Comparison of ENCODE assay signal across 8 cellular contexts in genomic region chr15:45162771-45163507, GRCh38. TPM values are rescaled to one million over a fixed set of nuclear protein-coding genes. Genes with fewer than 3 reads are reported as not detected.
DNase-seq lines count a peak whose midpoint lies in the region; ATAC-seq and TF ChIP-seq lines count a peak whose summit lies in the region.

No MANE protein-coding gene starts in this region.

- H3K36me3 ChIP-seq in right lobe of liver: no peaks in the 10 kb centered on the region

- intact Hi-C loops in right lobe of liver (cut with DNase I): loop anchor here in 1 of 2 donors (10.0 kb wide), 1 partner anchor 102 kb away; no protein-coding TSS in a partner anchor

- ATAC-seq in HG03039 (IDR thresholded peaks at IDR 0.05; ENCODE audit: unreplicated experiment): peak; percentile 33
- peak; percentile 72 to 81 (median 76) for ATAC-seq in right lobe of liver
- no peak for ATAC-seq in GM18505 (IDR thresholded peaks at IDR 0.05; ENCODE audit: unreplicated experiment)

- DNase-seq in Daoy (ENCODE audit: low read depth): peak; percentile 84
- DNase-seq in NCI-H526 treated with DMSO at 0.1 percent for 48 hours (lab: John Stamatoyannopoulos, UW): peak; percentile 43
- peak; percentile 55 to 56 for DNase-seq in activated CD4-positive, alpha-beta T cell treated with anti-CD3 and anti-CD28 coated beads, Interleukin-2, amount 50 U/mL, for 4 hours
- DNase-seq in dermis microvascular lymphatic vessel endothelial cell (ENCODE audit: low read depth in 2 of 2): peak; percentile 73 to 83
- DNase-seq in right lobe of liver: peak; percentile 74 to 81 (median 79)
- DNase-seq in stimulated activated CD4-positive, alpha-beta T cell treated with anti-CD3 and anti-CD28 coated beads, TNF-alpha, amount 100 ng/mL, for 4 hours (ENCODE audit: low read depth in 3 of 3): peak; percentile 21 to 25 (median 22)

- peaks cover 0 to 4% (median 0%) of the 10 kb centered on the region in 4 donors for H3K4me1 ChIP-seq in right lobe of liver

- H3K27me3 ChIP-seq in right lobe of liver: no peaks in the 10 kb centered on the region

- H3K27ac ChIP-seq in right lobe of liver: no peak overlapping the region

- TF ChIP-seq POLR2A in right lobe of liver (IDR thresholded peaks at IDR 0.05) (no peak), GM18505 (IDR thresholded peaks at IDR 0.05; ENCODE audit: borderline replicate concordance, extremely low read depth, insufficient read depth, insufficient read length) (no peak)

- no peak overlapping the region for H3K4me3 ChIP-seq in right lobe of liver

- 33% methylated on average over 1 of the region's 7 CpGs for WGBS in right lobe of liver (ENCODE audit: insufficient coverage, low coverage, low lambda C conversion rate, missing lambda C conversion rate)

- no peaks in the 10 kb centered on the region for H3K9me3 ChIP-seq in right lobe of liver

- TF ChIP-seq CTCF in right lobe of liver (IDR thresholded peaks at IDR 0.05): peak; percentile 89 to 94 (median 92)

RNA-seq across cellular contexts. Expression of gene SHF, which starts 24.8 kb away (rescaled TPM):
- total RNA-seq in Daoy (2014; rRNA removed; shearing (Covaris generic)): 0.36 and 1.7 TPM in 2 replicates
- total RNA-seq in dermis microvascular lymphatic vessel endothelial cell (3.1 and 5.1 TPM in 2 replicates), right lobe of liver (10 to 100 TPM; 12.7 to 23.5 (median 15.1) TPM)

RNA-seq across cellular contexts. Expression of gene DUOX1, which starts 33.1 kb away (rescaled TPM):
- total RNA-seq in Daoy (2014; rRNA removed; shearing (Covaris generic)): 0.03 and 0.17 TPM in 2 replicates
- total RNA-seq in dermis microvascular lymphatic vessel endothelial cell: not detected in 2 replicates
- 1 to 10 TPM in 1 of 6 experiments, under 1 TPM in 2, not detected in 3; 0.06 to 1.4 (median 0.19) TPM for total RNA-seq in right lobe of liver

RNA-seq across cellular contexts. Expression of gene DUOXA1, which starts 33.3 kb away (rescaled TPM):
- not detected in 2 replicates for total RNA-seq in Daoy (2014; rRNA removed; shearing (Covaris generic))
- not detected in 2 replicates for total RNA-seq in dermis microvascular lymphatic vessel endothelial cell
- not detected for total RNA-seq in right lobe of liver

RNA-seq across cellular contexts. Expression of gene DUOXA2, which starts 48.8 kb away (rescaled TPM):
- total RNA-seq in Daoy (2014; rRNA removed; shearing (Covaris generic)): 0.15 TPM in 1 of 2 replicates, not detected in the other
- total RNA-seq in dermis microvascular lymphatic vessel endothelial cell: not detected in 2 replicates
- 1 to 10 TPM in 1 of 6 experiments, not detected in 5; 1.4 TPM for total RNA-seq in right lobe of liver

RNA-seq across cellular contexts. Expression of gene DUOX2, which starts 49.0 kb away (rescaled TPM):
- 0.40 and 1.2 TPM in 2 replicates for total RNA-seq in Daoy (2014; rRNA removed; shearing (Covaris generic))
- total RNA-seq in dermis microvascular lymphatic vessel endothelial cell (not detected in 2 replicates), right lobe of liver (under 1 TPM in 5 of 6 experiments, not detected in 1; 0.02 to 0.93 (median 0.25) TPM)

Comparison
In these comparisons a context has a peak if more than half of its experiments do, and no peak if none do; other contexts are left out.
1. DNase-seq: peak in every context shown above with its lines; median percentile 84 in Daoy; 79 in right lobe of liver; 78 in dermis microvascular lymphatic vessel endothelial cell; 56 in activated CD4-positive, alpha-beta T cell treated with anti-CD3 and anti-CD28 coated beads, Interleukin-2, amount 50 U/mL, for 4 hours; 43 in NCI-H526 treated with DMSO at 0.1 percent for 48 hours; 22 in stimulated activated CD4-positive, alpha-beta T cell treated with anti-CD3 and anti-CD28 coated beads, TNF-alpha, amount 100 ng/mL, for 4 hours.